1 cellular context compared by ENCODE assay signal in the genomic region with DNA sequence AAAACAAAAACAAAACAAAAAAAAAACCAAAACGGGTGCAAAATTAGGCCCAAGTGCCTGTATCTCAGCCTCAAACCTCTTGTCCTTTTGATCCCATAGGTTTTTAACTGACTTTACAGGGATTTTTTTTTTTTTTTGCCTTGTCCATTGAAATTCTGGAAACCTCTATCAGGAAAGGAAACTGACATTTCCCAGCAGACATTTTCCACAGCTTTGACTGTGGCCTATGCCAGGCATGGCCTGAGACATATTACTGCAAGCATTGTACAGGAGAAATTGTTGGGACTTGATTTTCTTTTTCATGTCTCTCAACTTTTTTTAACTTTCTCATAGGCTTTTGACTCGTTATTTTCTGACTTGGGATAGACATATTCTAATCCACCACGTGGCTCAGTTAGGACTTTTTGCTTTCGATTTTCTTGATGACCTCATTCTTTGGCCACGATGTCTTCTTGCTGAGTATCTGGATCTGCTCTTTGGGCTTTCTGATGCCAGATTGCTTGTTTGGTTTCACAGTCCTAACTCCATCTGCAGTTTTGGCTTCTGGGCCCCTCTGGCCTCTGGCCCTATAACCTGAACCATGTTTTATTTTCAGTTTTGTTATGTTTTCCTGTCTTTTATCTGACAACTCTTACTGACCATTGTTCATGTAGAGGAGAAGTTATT.
TF ChIP-seq lines count a peak whose summit lies in the region.

No MANE protein-coding gene starts in this region.

TF ChIP-seq in GM12878, 131 proteins besides CTCF, POLR2A, EP300 and RAD21:
- TF ChIP-seq ATF7 (IDR thresholded peaks at IDR 0.05; ENCODE audit: low read depth) (0 out of 2 replicates have a peak, but pooled peaks have one; percentile 29), EGR1 (IDR thresholded peaks at IDR 0.05; ENCODE audit: borderline replicate concordance in 1 of 2, low read depth in 2 of 2, low read length in 2 of 2) (no peak), JUNB (IDR thresholded peaks at IDR 0.05) (no peak), RFX5 (IDR thresholded peaks at IDR 0.05; ENCODE audit: low read depth, low read length) (no peak), SREBF2 (IDR thresholded peaks at IDR 0.05; ENCODE audit: low read length) (no peak), MTA3 (IDR thresholded peaks at IDR 0.05; ENCODE audit: borderline replicate concordance, low read length) (no peak), NR2C2 (IDR thresholded peaks at IDR 0.05; ENCODE audit: borderline replicate concordance, control insufficient read depth, insufficient read length, low read depth) (no peak)
- TF ChIP-seq, protein P1, sequence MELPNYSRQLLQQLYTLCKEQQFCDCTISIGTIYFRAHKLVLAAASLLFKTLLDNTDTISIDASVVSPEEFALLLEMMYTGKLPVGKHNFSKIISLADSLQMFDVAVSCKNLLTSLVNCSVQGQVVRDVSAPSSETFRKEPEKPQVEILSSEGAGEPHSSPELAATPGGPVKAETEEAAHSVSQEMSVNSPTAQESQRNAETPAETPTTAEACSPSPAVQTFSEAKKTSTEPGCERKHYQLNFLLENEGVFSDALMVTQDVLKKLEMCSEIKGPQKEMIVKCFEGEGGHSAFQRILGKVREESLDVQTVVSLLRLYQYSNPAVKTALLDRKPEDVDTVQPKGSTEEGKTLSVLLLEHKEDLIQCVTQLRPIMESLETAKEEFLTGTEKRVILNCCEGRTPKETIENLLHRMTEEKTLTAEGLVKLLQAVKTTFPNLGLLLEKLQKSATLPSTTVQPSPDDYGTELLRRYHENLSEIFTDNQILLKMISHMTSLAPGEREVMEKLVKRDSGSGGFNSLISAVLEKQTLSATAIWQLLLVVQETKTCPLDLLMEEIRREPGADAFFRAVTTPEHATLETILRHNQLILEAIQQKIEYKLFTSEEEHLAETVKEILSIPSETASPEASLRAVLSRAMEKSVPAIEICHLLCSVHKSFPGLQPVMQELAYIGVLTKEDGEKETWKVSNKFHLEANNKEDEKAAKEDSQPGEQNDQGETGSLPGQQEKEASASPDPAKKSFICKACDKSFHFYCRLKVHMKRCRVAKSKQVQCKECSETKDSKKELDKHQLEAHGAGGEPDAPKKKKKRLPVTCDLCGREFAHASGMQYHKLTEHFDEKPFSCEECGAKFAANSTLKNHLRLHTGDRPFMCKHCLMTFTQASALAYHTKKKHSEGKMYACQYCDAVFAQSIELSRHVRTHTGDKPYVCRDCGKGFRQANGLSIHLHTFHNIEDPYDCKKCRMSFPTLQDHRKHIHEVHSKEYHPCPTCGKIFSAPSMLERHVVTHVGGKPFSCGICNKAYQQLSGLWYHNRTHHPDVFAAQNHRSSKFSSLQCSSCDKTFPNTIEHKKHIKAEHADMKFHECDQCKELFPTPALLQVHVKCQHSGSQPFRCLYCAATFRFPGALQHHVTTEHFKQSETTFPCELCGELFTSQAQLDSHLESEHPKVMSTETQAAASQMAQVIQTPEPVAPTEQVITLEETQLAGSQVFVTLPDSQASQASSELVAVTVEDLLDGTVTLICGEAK (IDR thresholded peaks at IDR 0.05; ENCODE audit: borderline replicate concordance) = no peak
TF ChIP-seq in GM12878: peak in this region for 1.
